ENCODE assay signal across 8 cellular contexts in genomic region chr6:108782231-108783041, GRCh38.
A peak's percentile ranks its signal among the peaks of the same experiment; 100 is the strongest.
DNase-seq lines count a peak whose midpoint lies in the region; ATAC-seq and TF ChIP-seq lines count a peak whose summit lies in the region.

No MANE protein-coding gene starts in this region.

- no peaks in the 10 kb centered on the region for H3K27me3 ChIP-seq in liver (ENCODE audit: control insufficient read depth in 4 of 4, insufficient read depth in 4 of 4, low read length in 3 of 4)

- DNase-seq in D341Med (ENCODE audit: low spot score) (peak; percentile 88), NCI-H460 (ENCODE audit: extremely low read depth, low read depth) (peak; percentile 65), dermis microvascular lymphatic vessel endothelial cell (ENCODE audit: low read depth in 2 of 2) (peak; percentile 29 to 85)
- DNase-seq in activated CD4-positive, alpha-beta T cell treated with anti-CD3 and anti-CD28 coated beads, Interleukin-2, amount 50 U/mL, for 24 hours (ENCODE audit: low read depth in 1 of 2, low spot score in 1 of 2) = peak; percentile 50 to 74
- peak; percentile 70 for DNase-seq in stimulated activated CD4-positive, alpha-beta T cell treated with anti-CD3 and anti-CD28 coated beads, Interleukin-2, amount 100 ng/mL, for 4 hours (ENCODE audit: low read depth)

- H3K9me3 ChIP-seq in liver (ENCODE audit: control insufficient read depth in 4 of 4, low read length in 3 of 4) = no peaks in the 10 kb centered on the region

- peak overlapping the region; percentile 55 to 89 (median 79) for H3K4me3 ChIP-seq in liver (ENCODE audit: low read depth in 1 of 3, low read length in 3 of 3)

- WGBS in liver = 2% methylated on average over 21 of the region's 21 CpGs

- peak; percentile 93 to 95 for TF ChIP-seq RAD21 in liver (IDR thresholded peaks at IDR 0.05)

- ATAC-seq in HG02642 (IDR thresholded peaks at IDR 0.05; ENCODE audit: poor library complexity, unreplicated experiment) (peak; percentile 68), HG02588 (IDR thresholded peaks at IDR 0.05; ENCODE audit: unreplicated experiment) (no peak)

- TF ChIP-seq CTCF in liver (IDR thresholded peaks at IDR 0.05; ENCODE audit: low read depth, low read length, missing input control) = peak; percentile 68

- H3K4me1 ChIP-seq in liver (ENCODE audit: control insufficient read depth in 4 of 4, insufficient read depth in 4 of 4, low read length in 3 of 4) = peaks cover 1 to 16% (median 10%) of the 10 kb centered on the region in 4 donors

- peak overlapping the region; percentile 40 to 78 for H3K9ac ChIP-seq in liver (ENCODE audit: low read depth in 1 of 2, low read length in 2 of 2)

- H3K27ac ChIP-seq in liver (ENCODE audit: low read depth in 1 of 2, low read length in 2 of 2) = peak overlapping the region; percentile 57 to 62

- no peaks in the 10 kb centered on the region for H3K36me3 ChIP-seq in liver (ENCODE audit: control insufficient read depth in 4 of 4, insufficient read depth in 3 of 4, low read depth in 1 of 4, low read length in 3 of 4)

TF ChIP-seq in liver, 16 proteins besides CTCF, POLR2A, EP300 and RAD21:
- TF ChIP-seq RXRA (IDR thresholded peaks at IDR 0.05) (peak; percentile 37 to 65), REST (IDR thresholded peaks at IDR 0.05) (no peak), FOXA2 (IDR thresholded peaks at IDR 0.05) (no peak), ZBTB33 (IDR thresholded peaks at IDR 0.05) (no peak), HNF4A (conservative IDR thresholded peaks at IDR 0.05) (peak; percentile 45 to 72), YY1 (IDR thresholded peaks at IDR 0.05) (no peak), FOXA1 (IDR thresholded peaks at IDR 0.05) (no peak), GABPA (IDR thresholded peaks at IDR 0.05 in 1 of 2, conservative IDR thresholded peaks at IDR 0.05 in 1 of 2) (no peak), ATF3 (IDR thresholded peaks at IDR 0.05) (no peak), JUND (IDR thresholded peaks at IDR 0.05) (peak; percentile 12 to 61), TAF1 (conservative IDR thresholded peaks at IDR 0.05) (no peak), MAX (IDR thresholded peaks at IDR 0.05) (peak; percentile 78), HNF4G (IDR thresholded peaks at IDR 0.05) (peak; percentile 22), NR2F2 (IDR thresholded peaks at IDR 0.05) (no peak), EGR1 (IDR thresholded peaks at IDR 0.05; ENCODE audit: low read depth in 2 of 2) (no peak), SP1 (IDR thresholded peaks at IDR 0.05) (peak; percentile 37)
